In the genomic region with DNA sequence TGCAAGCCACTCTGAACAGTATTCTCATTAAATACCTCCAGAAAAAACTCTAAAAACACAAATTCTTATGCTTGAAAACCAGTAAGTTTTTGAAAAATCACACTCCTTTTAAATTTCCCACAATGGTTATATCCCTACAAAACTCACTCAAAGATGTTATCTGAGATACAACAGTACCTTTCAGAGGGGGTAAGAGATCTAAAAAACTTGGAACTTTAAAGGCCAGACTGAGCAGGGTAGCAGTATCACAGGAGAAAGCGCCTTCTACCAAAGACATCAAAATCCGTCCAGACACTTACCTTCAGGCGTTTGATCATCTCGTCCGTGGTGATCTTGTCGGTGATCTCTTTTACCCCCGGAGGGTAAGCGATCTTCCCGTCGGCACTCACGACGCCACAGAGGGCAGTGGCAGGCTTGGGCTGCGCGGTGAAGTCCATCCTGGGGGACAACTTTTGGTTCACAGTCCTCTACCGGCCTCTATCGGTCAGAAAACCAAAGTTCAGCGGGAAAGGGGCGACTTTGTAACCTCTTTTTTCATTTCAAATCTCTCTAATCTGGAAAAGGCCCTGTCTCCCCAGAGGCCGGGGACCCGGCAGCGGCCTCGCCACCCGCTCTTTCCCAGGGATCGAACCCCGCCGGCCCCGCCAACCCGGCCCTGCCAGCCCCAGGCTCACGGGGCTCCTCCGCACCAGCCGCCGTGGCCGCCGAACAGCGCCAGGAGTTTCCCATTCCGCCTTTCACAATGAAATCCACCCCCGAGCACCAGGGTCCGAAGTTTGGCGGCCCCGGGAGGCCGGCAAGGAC, we compare ENCODE assay signal across 1 cellular context.
TF ChIP-seq lines count a peak whose summit lies in the region.

No MANE protein-coding gene starts in this region.

TF ChIP-seq in HepG2, 621 proteins besides CTCF, POLR2A, EP300 and RAD21 (continued from another document):
- TF ChIP-seq, protein P1, sequence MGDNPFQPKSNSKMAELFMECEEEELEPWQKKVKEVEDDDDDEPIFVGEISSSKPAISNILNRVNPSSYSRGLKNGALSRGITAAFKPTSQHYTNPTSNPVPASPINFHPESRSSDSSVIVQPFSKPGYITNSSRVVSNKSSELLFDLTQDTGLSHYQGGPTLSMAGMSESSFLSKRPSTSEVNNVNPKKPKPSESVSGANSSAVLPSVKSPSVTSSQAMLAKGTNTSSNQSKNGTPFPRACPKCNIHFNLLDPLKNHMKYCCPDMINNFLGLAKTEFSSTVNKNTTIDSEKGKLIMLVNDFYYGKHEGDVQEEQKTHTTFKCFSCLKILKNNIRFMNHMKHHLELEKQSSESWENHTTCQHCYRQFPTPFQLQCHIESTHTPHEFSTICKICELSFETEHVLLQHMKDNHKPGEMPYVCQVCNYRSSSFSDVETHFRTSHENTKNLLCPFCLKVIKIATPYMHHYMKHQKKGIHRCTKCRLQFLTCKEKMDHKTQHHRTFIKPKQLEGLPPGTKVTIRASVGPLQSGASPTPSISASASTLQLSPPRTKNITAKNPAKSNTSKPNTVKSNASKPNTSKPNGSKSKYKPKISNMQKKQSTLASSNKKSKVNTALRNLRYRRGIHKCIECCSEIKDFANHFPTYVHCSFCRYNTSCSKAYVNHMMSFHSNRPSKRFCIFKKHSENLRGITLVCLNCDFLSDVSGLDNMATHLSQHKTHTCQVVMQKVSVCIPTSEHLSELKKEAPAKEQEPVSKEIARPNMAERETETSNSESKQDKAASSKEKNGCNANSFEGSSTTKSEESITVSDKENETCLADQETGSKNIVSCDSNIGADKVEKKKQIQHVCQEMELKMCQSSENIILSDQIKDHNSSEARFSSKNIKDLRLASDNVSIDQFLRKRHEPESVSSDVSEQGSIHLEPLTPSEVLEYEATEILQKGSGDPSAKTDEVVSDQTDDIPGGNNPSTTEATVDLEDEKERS (CRISPR knock-in tag; IDR thresholded peaks at IDR 0.05), result no peak
- TF ChIP-seq CREB1 (IDR thresholded peaks at IDR 0.05) (no peak), CREB1 (CRISPR knock-in tag; IDR thresholded peaks at IDR 0.05) (no peak), TRIM24 (CRISPR knock-in tag; IDR thresholded peaks at IDR 0.05) (no peak), ZBTB20 (CRISPR knock-in tag; IDR thresholded peaks at IDR 0.05; ENCODE audit: borderline replicate concordance, low read depth) (peak; percentile 47; the same call in 1 of the 2 replicates), ZNF775 (CRISPR knock-in tag; IDR thresholded peaks at IDR 0.05; ENCODE audit: borderline replicate concordance) (no peak), KDM5B (CRISPR knock-in tag; IDR thresholded peaks at IDR 0.05; ENCODE audit: borderline replicate concordance) (0 out of 2 replicates have a peak, but pooled peaks have one; percentile 71), ZNF777 (CRISPR knock-in tag; IDR thresholded peaks at IDR 0.05) (0 out of 2 replicates have a peak, but pooled peaks have one; percentile 5), ZNF891 (CRISPR knock-in tag; IDR thresholded peaks at IDR 0.05) (peak; percentile 23; the same call in 1 of the 2 replicates), ZNF574 (CRISPR knock-in tag; IDR thresholded peaks at IDR 0.05) (peak; percentile 51), SIX4 (CRISPR knock-in tag; IDR thresholded peaks at IDR 0.05) (0 out of 2 replicates have a peak, but pooled peaks have one; percentile 16), ZNF776 (CRISPR knock-in tag; IDR thresholded peaks at IDR 0.05) (no peak; the same call in 1 of the 2 replicates), ZSCAN9 (CRISPR knock-in tag; IDR thresholded peaks at IDR 0.05; ENCODE audit: borderline replicate concordance) (no peak)
- TF ChIP-seq, protein P2, sequence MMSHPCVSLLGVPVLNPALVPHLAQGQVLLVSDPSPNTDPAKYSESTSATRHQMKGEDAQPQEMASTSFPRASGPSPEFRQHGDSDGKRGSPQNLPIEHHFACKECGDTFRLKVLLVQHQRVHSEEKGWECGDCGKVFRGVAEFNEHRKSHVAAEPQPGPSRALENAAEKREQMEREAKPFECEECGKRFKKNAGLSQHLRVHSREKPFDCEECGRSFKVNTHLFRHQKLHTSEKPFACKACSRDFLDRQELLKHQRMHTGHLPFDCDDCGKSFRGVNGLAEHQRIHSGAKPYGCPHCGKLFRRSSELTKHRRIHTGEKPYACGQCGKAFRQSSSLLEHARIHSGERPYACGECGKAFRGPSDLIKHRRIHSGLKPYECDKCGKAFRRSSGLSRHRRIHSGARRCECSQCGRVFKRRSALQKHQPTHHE (CRISPR knock-in tag; IDR thresholded peaks at IDR 0.05; ENCODE audit: borderline replicate concordance), result 0 out of 2 replicates have a peak, but pooled peaks have one; percentile 8
- TF ChIP-seq, protein P3, sequence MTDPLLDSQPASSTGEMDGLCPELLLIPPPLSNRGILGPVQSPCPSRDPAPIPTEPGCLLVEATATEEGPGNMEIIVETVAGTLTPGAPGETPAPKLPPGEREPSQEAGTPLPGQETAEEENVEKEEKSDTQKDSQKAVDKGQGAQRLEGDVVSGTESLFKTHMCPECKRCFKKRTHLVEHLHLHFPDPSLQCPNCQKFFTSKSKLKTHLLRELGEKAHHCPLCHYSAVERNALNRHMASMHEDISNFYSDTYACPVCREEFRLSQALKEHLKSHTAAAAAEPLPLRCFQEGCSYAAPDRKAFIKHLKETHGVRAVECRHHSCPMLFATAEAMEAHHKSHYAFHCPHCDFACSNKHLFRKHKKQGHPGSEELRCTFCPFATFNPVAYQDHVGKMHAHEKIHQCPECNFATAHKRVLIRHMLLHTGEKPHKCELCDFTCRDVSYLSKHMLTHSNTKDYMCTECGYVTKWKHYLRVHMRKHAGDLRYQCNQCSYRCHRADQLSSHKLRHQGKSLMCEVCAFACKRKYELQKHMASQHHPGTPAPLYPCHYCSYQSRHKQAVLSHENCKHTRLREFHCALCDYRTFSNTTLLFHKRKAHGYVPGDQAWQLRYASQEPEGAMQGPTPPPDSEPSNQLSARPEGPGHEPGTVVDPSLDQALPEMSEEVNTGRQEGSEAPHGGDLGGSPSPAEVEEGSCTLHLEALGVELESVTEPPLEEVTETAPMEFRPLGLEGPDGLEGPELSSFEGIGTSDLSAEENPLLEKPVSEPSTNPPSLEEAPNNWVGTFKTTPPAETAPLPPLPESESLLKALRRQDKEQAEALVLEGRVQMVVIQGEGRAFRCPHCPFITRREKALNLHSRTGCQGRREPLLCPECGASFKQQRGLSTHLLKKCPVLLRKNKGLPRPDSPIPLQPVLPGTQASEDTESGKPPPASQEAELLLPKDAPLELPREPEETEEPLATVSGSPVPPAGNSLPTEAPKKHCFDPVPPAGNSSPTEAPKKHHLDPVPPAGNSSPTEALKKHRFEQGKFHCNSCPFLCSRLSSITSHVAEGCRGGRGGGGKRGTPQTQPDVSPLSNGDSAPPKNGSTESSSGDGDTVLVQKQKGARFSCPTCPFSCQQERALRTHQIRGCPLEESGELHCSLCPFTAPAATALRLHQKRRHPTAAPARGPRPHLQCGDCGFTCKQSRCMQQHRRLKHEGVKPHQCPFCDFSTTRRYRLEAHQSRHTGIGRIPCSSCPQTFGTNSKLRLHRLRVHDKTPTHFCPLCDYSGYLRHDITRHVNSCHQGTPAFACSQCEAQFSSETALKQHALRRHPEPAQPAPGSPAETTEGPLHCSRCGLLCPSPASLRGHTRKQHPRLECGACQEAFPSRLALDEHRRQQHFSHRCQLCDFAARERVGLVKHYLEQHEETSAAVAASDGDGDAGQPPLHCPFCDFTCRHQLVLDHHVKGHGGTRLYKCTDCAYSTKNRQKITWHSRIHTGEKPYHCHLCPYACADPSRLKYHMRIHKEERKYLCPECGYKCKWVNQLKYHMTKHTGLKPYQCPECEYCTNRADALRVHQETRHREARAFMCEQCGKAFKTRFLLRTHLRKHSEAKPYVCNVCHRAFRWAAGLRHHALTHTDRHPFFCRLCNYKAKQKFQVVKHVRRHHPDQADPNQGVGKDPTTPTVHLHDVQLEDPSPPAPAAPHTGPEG (CRISPR knock-in tag; IDR thresholded peaks at IDR 0.05), result no peak
- TF ChIP-seq, protein P4, sequence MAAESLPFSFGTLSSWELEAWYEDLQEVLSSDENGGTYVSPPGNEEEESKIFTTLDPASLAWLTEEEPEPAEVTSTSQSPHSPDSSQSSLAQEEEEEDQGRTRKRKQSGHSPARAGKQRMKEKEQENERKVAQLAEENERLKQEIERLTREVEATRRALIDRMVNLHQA (CRISPR knock-in tag; IDR thresholded peaks at IDR 0.05), result no peak
- TF ChIP-seq, protein P5, sequence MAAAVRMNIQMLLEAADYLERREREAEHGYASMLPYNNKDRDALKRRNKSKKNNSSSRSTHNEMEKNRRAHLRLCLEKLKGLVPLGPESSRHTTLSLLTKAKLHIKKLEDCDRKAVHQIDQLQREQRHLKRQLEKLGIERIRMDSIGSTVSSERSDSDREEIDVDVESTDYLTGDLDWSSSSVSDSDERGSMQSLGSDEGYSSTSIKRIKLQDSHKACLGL (CRISPR knock-in tag; IDR thresholded peaks at IDR 0.05), result no peak
